In genomic region chr14:91387996-91388395, GRCh38 we compare ENCODE assay signal across 13 cellular contexts.
DNase-seq lines count a peak whose midpoint lies in the region; ATAC-seq and TF ChIP-seq lines count a peak whose summit lies in the region.
"Had no signal": no experiment of that assay in that cellular context is flagged by ENCODE, and none has a peak within 500 bp of the region (broad histone marks: within the 10 kb centered on the region; RNA-seq: fewer than 3 reads in every experiment).

No MANE protein-coding gene starts in this region.

- H3K9me3 Mint-ChIP-seq in dendritic cell treated with granulocyte-macrophage colony-stimulating factor and Interleukin-4, amounts not matched to agents 40 ng/mL and 50 ng/mL, for 4 days = no peaks in the 10 kb centered on the region
- H3K9me3 Mint-ChIP-seq: HFFc6 had no signal

- H3K4me2 ChIP-seq in OCI-LY3 (ENCODE audit: low read length) = peak overlapping the region; percentile 38

- ATAC-seq in GM18520 (IDR thresholded peaks at IDR 0.05; ENCODE audit: unreplicated experiment) = no peak

- no peak overlapping the region for H3K27ac ChIP-seq in OCI-LY3 (ENCODE audit: low read length)
- H3K27ac ChIP-seq: 22Rv1 had no signal

- TF ChIP-seq CTCF in OCI-LY3 (IDR thresholded peaks at IDR 0.05; ENCODE audit: low read depth, low read length) = no peak

- peaks cover 91% of the 10 kb centered on the region for H4K20me1 ChIP-seq in OCI-LY3 (ENCODE audit: insufficient read depth, low read length)

- H3K4me1 Mint-ChIP-seq in dendritic cell treated with granulocyte-macrophage colony-stimulating factor and Interleukin-4, amounts not matched to agents 40 ng/mL and 50 ng/mL, for 4 days (ENCODE audit: low read depth) = peaks cover 58% of the 10 kb centered on the region

- peaks cover 30% of the 10 kb centered on the region for H3K36me3 ChIP-seq in OCI-LY3 (replicated peaks; ENCODE audit: low read depth, low read length)

- H3K79me2 ChIP-seq in OCI-LY3 (ENCODE audit: low read length) = peaks cover 97% of the 10 kb centered on the region

- DNase-seq in NCI-H1417 (lab: John Stamatoyannopoulos, UW) = peak in 2 of 3 experiments; percentile 33 to 51
- no peak for DNase-seq in NCI-H1417 treated with DMSO at 0.1 percent for 48 hours (lab: John Stamatoyannopoulos, UW)
- peak; percentile 52 for DNase-seq in retina
- DNase-seq in NCI-H510A (lab: John Stamatoyannopoulos, UW) = no peak
- DNase-seq in NCI-H1436 (lab: John Stamatoyannopoulos, UW) = no peak
- DNase-seq: activated gamma-delta T cell treated with Interleukin-2 at 50 U/mL for 16 hours, Karpas-422, kidney had no signal

- H2AFZ ChIP-seq in OCI-LY3 (ENCODE audit: low read depth, low read length) = no peak overlapping the region

- H3K36me3 Mint-ChIP-seq in dendritic cell treated with granulocyte-macrophage colony-stimulating factor and Interleukin-4, amounts not matched to agents 40 ng/mL and 50 ng/mL, for 4 days (ENCODE audit: low read depth) = no peaks in the 10 kb centered on the region

- intact Hi-C loops in dendritic cell treated with granulocyte-macrophage colony-stimulating factor and Interleukin-4, amounts not matched to agents 40 ng/mL and 50 ng/mL, for 4 days (cut with micrococcal nuclease) = no loop called here

- H3K9ac ChIP-seq in OCI-LY3 (ENCODE audit: low read length) = no peak overlapping the region

- H3K27me3 ChIP-seq in OCI-LY3 (ENCODE audit: low read depth, low read length) = no peaks in the 10 kb centered on the region

- no peak overlapping the region for H3K4me3 Mint-ChIP-seq in dendritic cell treated with granulocyte-macrophage colony-stimulating factor and Interleukin-4, amounts not matched to agents 40 ng/mL and 50 ng/mL, for 4 days
- H3K4me3 Mint-ChIP-seq: HFFc6 had no signal

- peaks cover 69% of the 10 kb centered on the region for H3K4me1 ChIP-seq in OCI-LY3 (ENCODE audit: low read length)

- H3K27me3 Mint-ChIP-seq in dendritic cell treated with granulocyte-macrophage colony-stimulating factor and Interleukin-4, amounts not matched to agents 40 ng/mL and 50 ng/mL, for 4 days = peaks cover 20% of the 10 kb centered on the region

- peak overlapping the region; percentile 48 for H3K27ac Mint-ChIP-seq in dendritic cell treated with granulocyte-macrophage colony-stimulating factor and Interleukin-4, amounts not matched to agents 40 ng/mL and 50 ng/mL, for 4 days
- H3K27ac Mint-ChIP-seq: HFFc6 had no signal

- no peaks in the 10 kb centered on the region for H3K9me3 ChIP-seq in OCI-LY3 (ENCODE audit: insufficient read depth, low read length)

- H3K4me3 ChIP-seq in OCI-LY3 (ENCODE audit: low read length) = no peak overlapping the region

Comparison
In these comparisons a context has a peak if more than half of its experiments do, and no peak if none do; other contexts are left out.
1. DNase-seq: peak in NCI-H1417 (2 of 3) and retina (single experiment); none in NCI-H1417 treated with DMSO at 0.1 percent for 48 hours (single experiment), NCI-H510A (single experiment) and NCI-H1436 (single experiment).